Comparison of ENCODE assay signal across 9 cellular contexts in the genomic region with DNA sequence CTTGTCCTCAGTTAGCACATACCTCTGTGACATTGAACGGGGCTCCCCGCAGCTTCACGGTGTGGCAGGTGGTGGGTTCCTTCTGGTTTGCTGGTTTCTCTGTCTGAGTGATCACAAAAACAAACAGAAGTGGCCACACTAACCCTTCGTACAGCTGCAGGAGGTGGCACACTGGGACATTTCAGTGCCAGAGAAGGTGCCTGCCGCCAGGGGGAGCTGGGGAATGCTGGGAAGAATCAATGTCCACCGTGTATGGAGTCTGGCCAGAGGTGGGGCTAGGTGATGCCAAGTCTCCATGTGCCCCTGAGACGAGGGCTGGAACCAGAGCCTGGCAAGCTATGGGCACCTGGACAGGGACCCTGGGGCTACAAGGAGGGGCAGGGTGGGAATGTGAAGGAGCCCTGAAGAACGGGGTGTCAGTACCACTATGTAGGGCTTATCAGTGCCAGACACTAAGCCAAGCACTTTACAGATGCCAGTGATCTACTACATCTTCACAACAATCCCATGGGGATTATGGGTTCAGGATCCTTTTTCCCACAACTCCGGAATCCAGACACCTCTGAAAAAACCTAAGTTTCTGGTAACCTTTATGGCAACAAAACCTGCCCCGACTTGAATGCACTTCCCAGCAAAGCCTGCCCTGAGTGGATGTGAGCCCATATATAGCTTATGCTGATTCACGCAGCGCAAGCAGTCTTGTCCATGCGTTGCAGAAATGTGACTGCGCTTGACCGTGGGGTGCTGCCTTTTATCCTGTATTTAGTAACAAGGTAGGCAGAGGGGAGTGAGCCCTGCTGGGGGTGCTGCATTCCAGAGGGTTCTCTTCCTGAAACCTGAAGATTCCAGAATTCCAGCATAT. TPM values are rescaled to one million over a fixed set of nuclear protein-coding genes. Genes with fewer than 3 reads are reported as not detected.
DNase-seq lines count a peak whose midpoint lies in the region; ATAC-seq, FAIRE-seq and TF ChIP-seq lines count a peak whose summit lies in the region.
"Had no signal": no experiment of that assay in that cellular context is flagged by ENCODE, and none has a peak within 500 bp of the region (broad histone marks: within the 10 kb centered on the region; RNA-seq: fewer than 3 reads in every experiment).

No MANE protein-coding gene starts in this region.

- peak; percentile 72 for FAIRE-seq in A549 (lab: Jason Lieb, UNC)

- H3K27ac ChIP-seq in A549: no peak overlapping the region
- no peak overlapping the region for H3K27ac ChIP-seq in Peyer's patch
- peak overlapping the region; percentile 57 to 85 (median 74) for H3K27ac ChIP-seq in esophagus squamous epithelium

- H3K36me3 ChIP-seq in Peyer's patch (peaks cover 0 to 86% (median 0%) of the 10 kb centered on the region in 3 donors), esophagus squamous epithelium (peaks cover 33 to 100% (median 46%) of the 10 kb centered on the region in 3 donors)

- H3K4me2 ChIP-seq in A549: no peak overlapping the region

- H3K4me3 ChIP-seq in A549: no peak overlapping the region
- H3K4me3 ChIP-seq in Peyer's patch: no peak overlapping the region
- H3K4me3 ChIP-seq in esophagus squamous epithelium: peak overlapping the region in 1 of 4 donors; percentile 32

- CTCF ChIA-PET in A549 (lab: Yijun Ruan, JAX): interaction anchor here (0.7 to 3.4 kb wide), 8 partner anchors 8 to 81 kb away, joined by 3 to 17 read pairs (median 6); no protein-coding TSS in a partner anchor

- POLR2A ChIA-PET in A549 (lab: Yijun Ruan, JAX): no interaction called here

- H3K27me3 ChIP-seq in Peyer's patch (no peaks in the 10 kb centered on the region), esophagus squamous epithelium (no peaks in the 10 kb centered on the region)

- DNase-seq in A549 (ENCODE audit: low read depth in 1 of 2, low spot score in 1 of 2) (peak; percentile 70 to 73), Peyer's patch (peak in 2 of 3 donors; percentile 51 to 59), esophagus squamous epithelium (lab: John Stamatoyannopoulos, UW) (no peak), NCI-H187 treated with DMSO at 0.1 percent for 48 hours (lab: John Stamatoyannopoulos, UW) (no peak), GM19238 (ENCODE audit: insufficient read length, low spot score) (no peak)
- no peak for DNase-seq in central memory CD4-positive, alpha-beta T cell
- DNase-seq: stimulated activated CD4-positive, alpha-beta T cell treated with anti-CD3 and anti-CD28 coated beads, Interleukin-2, amount 100 ng/mL, for 24 hours had no signal

- no peak for TF ChIP-seq EP300 in A549 (IDR thresholded peaks at IDR 0.05)

- TF ChIP-seq RAD21 in A549 (conservative IDR thresholded peaks at IDR 0.05 in 1 of 2, IDR thresholded peaks at IDR 0.05 in 1 of 2): peak; percentile 14 to 27; a peak in 2 of 5 replicates

- intact Hi-C loops in esophagus squamous epithelium (cut with DNase I): no loop called here

- TF ChIP-seq POLR2A in A549 (IDR thresholded peaks at IDR 0.05; ENCODE audit: low read length): no peak
- TF ChIP-seq POLR2A in Peyer's patch (IDR thresholded peaks at IDR 0.05): no peak
- TF ChIP-seq POLR2A in esophagus squamous epithelium (IDR thresholded peaks at IDR 0.05): no peak

- TF ChIP-seq CTCF in A549 (IDR thresholded peaks at IDR 0.05) (peak; percentile 60), GM12874 (IDR thresholded peaks at IDR 0.05; ENCODE audit: insufficient read depth, low read depth, low read length) (0 out of 2 replicates have a peak, but pooled peaks have one; percentile 28), Peyer's patch (IDR thresholded peaks at IDR 0.05) (peak in 3 of 6 experiments; percentile 21 to 42 (median 28)), esophagus squamous epithelium (IDR thresholded peaks at IDR 0.05) (peak in 5 of 6 experiments; percentile 26 to 81 (median 44))

- H3K4me1 ChIP-seq in A549: no peaks in the 10 kb centered on the region
- H3K4me1 ChIP-seq in Peyer's patch: no peaks in the 10 kb centered on the region
- H3K4me1 ChIP-seq in esophagus squamous epithelium: peaks cover 0 to 9% (median 3%) of the 10 kb centered on the region in 3 donors

- WGBS in A549 (ENCODE audit: missing lambda C conversion rate): 53% methylated on average over 15 of the region's 15 CpGs
- 50 to 52% methylated on average over 13 to 14 of the region's 15 CpGs for WGBS in esophagus squamous epithelium, 2 donors

- ATAC-seq in A549 (peak; percentile 88 to 96), HG03039 (IDR thresholded peaks at IDR 0.05; ENCODE audit: unreplicated experiment) (no peak)

- no peaks in the 10 kb centered on the region for H3K9me3 ChIP-seq in A549
- no peaks in the 10 kb centered on the region for H3K9me3 ChIP-seq in Peyer's patch
- no peaks in the 10 kb centered on the region for H3K9me3 ChIP-seq in esophagus squamous epithelium

TF ChIP-seq in A549, 52 proteins besides CTCF, POLR2A, EP300 and RAD21:
- peak; percentile 94 for TF ChIP-seq ZFP36 (IDR thresholded peaks at IDR 0.05; ENCODE audit: borderline replicate concordance, partially characterized antibody)
- no peak for TF ChIP-seq POLR2AphosphoS2 (conservative IDR thresholded peaks at IDR 0.05; ENCODE audit: low read length)

RNA-seq across cellular contexts. Expression of gene RBM19, which starts 10.8 kb away (rescaled TPM):
- 14.9 and 16.0 TPM in 2 replicates for polyA plus RNA-seq in A549 (2011; rRNA removed)
- 16.6 and 17.6 TPM in 2 replicates for polyA plus RNA-seq in A549 (2012; cell fraction: cytosol; rRNA removed)
- 50.7 and 52.9 TPM in 2 replicates for polyA plus RNA-seq in A549 (2012; cell fraction: nucleus; rRNA removed)
- polyA plus RNA-seq in A549 (2017; fragmentation: RNase III; extraction: RNeasy Plus Mini Kit Qiagen cat#74134 plus additional on column Dnase treatment): 18.6 to 20.0 TPM (median 19.2 TPM) in 3 replicates
- 22.1 and 27.7 TPM in 2 replicates for polyA minus RNA-seq in A549 (2011; rRNA and poly(A)+ RNA removed)
- total RNA-seq in Peyer's patch: 100 to 1,000 TPM in 1 of 4 donors, 10 to 100 TPM in 3; 20.7 to 178 (median 48.0) TPM
- 10 to 100 TPM; 13.1 to 32.8 (median 27.4) TPM for total RNA-seq in esophagus squamous epithelium

Comparison
In these comparisons a context has a peak if more than half of its experiments do, and no peak if none do; other contexts are left out.
1. DNase-seq: peak in A549 (2 of 2) and Peyer's patch (2 of 3); none in esophagus squamous epithelium (single experiment), central memory CD4-positive, alpha-beta T cell (single experiment), NCI-H187 treated with DMSO at 0.1 percent for 48 hours (single experiment) and GM19238 (single experiment).
2. H3K27ac ChIP-seq: peak in esophagus squamous epithelium (4 of 4); none in A549 (0 of 2) and Peyer's patch (0 of 4).